1 cellular context compared by ENCODE assay signal in genomic region chr3:171189394-171189793, GRCh38.
TF ChIP-seq lines count a peak whose summit lies in the region.

No MANE protein-coding gene starts in this region.

TF ChIP-seq in GM12878, 131 proteins besides CTCF, POLR2A, EP300 and RAD21 (continued from another document):
- TF ChIP-seq, protein P1, sequence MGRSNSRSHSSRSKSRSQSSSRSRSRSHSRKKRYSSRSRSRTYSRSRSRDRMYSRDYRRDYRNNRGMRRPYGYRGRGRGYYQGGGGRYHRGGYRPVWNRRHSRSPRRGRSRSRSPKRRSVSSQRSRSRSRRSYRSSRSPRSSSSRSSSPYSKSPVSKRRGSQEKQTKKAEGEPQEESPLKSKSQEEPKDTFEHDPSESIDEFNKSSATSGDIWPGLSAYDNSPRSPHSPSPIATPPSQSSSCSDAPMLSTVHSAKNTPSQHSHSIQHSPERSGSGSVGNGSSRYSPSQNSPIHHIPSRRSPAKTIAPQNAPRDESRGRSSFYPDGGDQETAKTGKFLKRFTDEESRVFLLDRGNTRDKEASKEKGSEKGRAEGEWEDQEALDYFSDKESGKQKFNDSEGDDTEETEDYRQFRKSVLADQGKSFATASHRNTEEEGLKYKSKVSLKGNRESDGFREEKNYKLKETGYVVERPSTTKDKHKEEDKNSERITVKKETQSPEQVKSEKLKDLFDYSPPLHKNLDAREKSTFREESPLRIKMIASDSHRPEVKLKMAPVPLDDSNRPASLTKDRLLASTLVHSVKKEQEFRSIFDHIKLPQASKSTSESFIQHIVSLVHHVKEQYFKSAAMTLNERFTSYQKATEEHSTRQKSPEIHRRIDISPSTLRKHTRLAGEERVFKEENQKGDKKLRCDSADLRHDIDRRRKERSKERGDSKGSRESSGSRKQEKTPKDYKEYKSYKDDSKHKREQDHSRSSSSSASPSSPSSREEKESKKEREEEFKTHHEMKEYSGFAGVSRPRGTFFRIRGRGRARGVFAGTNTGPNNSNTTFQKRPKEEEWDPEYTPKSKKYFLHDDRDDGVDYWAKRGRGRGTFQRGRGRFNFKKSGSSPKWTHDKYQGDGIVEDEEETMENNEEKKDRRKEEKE (IDR thresholded peaks at IDR 0.05) = no peak
- peak in 1 of 2 experiments; percentile 60; a peak in 2 of 4 replicates for TF ChIP-seq ETV6 (conservative IDR thresholded peaks at IDR 0.05 in 1 of 2, IDR thresholded peaks at IDR 0.05 in 1 of 2; ENCODE audit: borderline replicate concordance in 1 of 2, low read depth in 1 of 2)
- peak; percentile 44; the same call in 1 of the 2 replicates for TF ChIP-seq ZBED1 (IDR thresholded peaks at IDR 0.05; ENCODE audit: borderline replicate concordance)
- peak; percentile 69; the same call in 1 of the 2 replicates for TF ChIP-seq MEF2A (IDR thresholded peaks at IDR 0.05; ENCODE audit: insufficient read depth, low read depth, low read length)
- TF ChIP-seq FOXM1 (IDR thresholded peaks at IDR 0.05; ENCODE audit: low read depth, low read length) = peak; percentile 66; the same call in 1 of the 2 replicates
- TF ChIP-seq ZNF622 (IDR thresholded peaks at IDR 0.05) = no peak
- peak; percentile 85 for TF ChIP-seq JUNB (IDR thresholded peaks at IDR 0.05)
- peak; percentile 41; the same call in 1 of the 2 replicates for TF ChIP-seq PML (IDR thresholded peaks at IDR 0.05; ENCODE audit: low read length)
- peak; percentile 64; the same call in 1 of the 2 replicates for TF ChIP-seq CREB1 (IDR thresholded peaks at IDR 0.05; ENCODE audit: low read depth)
